Comparison of ENCODE assay signal across 8 cellular contexts in the genomic region with DNA sequence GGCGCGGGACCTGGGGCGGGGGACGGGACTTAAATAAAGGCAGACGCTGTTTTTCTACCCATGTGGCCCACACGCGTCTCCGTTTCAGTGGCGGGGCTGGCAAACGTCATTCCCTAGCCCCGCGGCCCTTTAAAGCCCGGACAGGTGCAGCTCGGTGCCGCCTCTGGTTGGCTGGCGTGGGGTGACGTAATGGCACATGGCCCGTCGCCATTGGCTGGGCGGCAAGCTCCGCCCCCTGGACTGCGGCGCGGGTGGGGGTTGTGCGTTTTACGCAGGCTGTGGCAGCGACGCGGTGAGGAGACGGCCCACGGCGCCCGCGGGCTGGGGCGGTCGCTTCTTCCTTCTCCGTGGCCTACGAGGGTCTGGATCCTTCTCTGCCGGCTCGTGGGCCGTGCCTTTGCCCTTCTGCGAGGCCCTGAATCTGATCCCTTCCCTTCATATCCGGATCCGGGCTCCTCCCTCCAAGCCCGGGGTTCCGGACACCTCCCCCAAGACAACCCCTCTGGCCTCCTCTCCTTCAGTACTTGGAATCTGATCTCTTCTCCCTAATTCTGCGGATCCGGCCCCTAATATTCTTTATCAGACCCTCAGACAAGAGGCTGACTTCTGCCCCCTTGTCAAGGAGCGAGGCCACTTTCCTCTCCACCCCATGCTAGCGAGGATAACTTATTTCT. TPM values are rescaled to one million over a fixed set of nuclear protein-coding genes. Genes with fewer than 3 reads are reported as not detected.
DNase-seq lines count a peak whose midpoint lies in the region; ATAC-seq and TF ChIP-seq lines count a peak whose summit lies in the region.

A gene with protein sequence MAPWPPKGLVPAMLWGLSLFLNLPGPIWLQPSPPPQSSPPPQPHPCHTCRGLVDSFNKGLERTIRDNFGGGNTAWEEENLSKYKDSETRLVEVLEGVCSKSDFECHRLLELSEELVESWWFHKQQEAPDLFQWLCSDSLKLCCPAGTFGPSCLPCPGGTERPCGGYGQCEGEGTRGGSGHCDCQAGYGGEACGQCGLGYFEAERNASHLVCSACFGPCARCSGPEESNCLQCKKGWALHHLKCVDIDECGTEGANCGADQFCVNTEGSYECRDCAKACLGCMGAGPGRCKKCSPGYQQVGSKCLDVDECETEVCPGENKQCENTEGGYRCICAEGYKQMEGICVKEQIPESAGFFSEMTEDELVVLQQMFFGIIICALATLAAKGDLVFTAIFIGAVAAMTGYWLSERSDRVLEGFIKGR (plus strand): TSS at position 274 of the 674 bp plus-strand sequence. CDS start 605 bp downstream, outside the sequence.

- 1% methylated on average over 10 of the region's 50 CpGs for WGBS in right lobe of liver (ENCODE audit: insufficient coverage, low coverage, low lambda C conversion rate, missing lambda C conversion rate)

- ATAC-seq in GM19328 (IDR thresholded peaks at IDR 0.05; ENCODE audit: unreplicated experiment): peak; percentile 85
- peak; percentile 83 for ATAC-seq in HG03469 (IDR thresholded peaks at IDR 0.05; ENCODE audit: unreplicated experiment)
- ATAC-seq in right lobe of liver: peak; percentile 88 to 94 (median 90)

- peaks cover 0 to 30% (median 7%) of the 10 kb centered on the region in 4 donors for H3K4me1 ChIP-seq in right lobe of liver

- peak within 1 kb of the TSS; percentile 55 to 97 (median 87) for H3K4me3 ChIP-seq in dorsolateral prefrontal cortex
- H3K4me3 ChIP-seq in right lobe of liver: peak within 1 kb of the TSS; percentile 71 to 86 (median 80)

- DNase-seq in C1 segment of cervical spinal cord (lab: John Stamatoyannopoulos, UW): peak; percentile 69 to 96 (median 94)
- peak; percentile 80 for DNase-seq in NCI-H82 treated with DMSO at 0.1 percent for 48 hours (lab: John Stamatoyannopoulos, UW; ENCODE audit: unreplicated experiment)
- DNase-seq in activated CD4-positive, alpha-beta T cell treated with anti-CD3 and anti-CD28 coated beads, Interleukin-2, amount 50 U/mL, for 48 hours: peak; percentile 96 to 97
- DNase-seq in dorsolateral prefrontal cortex: peak; percentile 95 to 99 (median 96)
- DNase-seq in right lobe of liver: peak; percentile 97 to 98 (median 98)
- DNase-seq in stimulated activated CD4-positive, alpha-beta T cell treated with anti-CD3 and anti-CD28 coated beads, Interleukin-4, amount 100 ng/mL, for 24 hours: peak; percentile 97

- TF ChIP-seq CTCF in dorsolateral prefrontal cortex (IDR thresholded peaks at IDR 0.05 in 54 of 56, conservative IDR thresholded peaks at IDR 0.05 in 2 of 56; ENCODE audit: low read depth in 1 of 56, partially characterized antibody in 56 of 56): peak in 7 of 56 donors; percentile 5 to 25 (median 23)
- no peak for TF ChIP-seq CTCF in right lobe of liver (IDR thresholded peaks at IDR 0.05)

- H3K9me3 ChIP-seq in right lobe of liver: no peaks in the 10 kb centered on the region

- H3K27me3 ChIP-seq in dorsolateral prefrontal cortex (no peaks in the 10 kb centered on the region), right lobe of liver (no peaks in the 10 kb centered on the region)

- peak; percentile 87 for TF ChIP-seq POLR2A in right lobe of liver (IDR thresholded peaks at IDR 0.05)

- peaks cover 0 to 21% (median 0%) of the 10 kb centered on the region in 4 donors for H3K36me3 ChIP-seq in right lobe of liver

- H3K27ac ChIP-seq in dorsolateral prefrontal cortex: peak within 1 kb of the TSS; percentile 77 to 98 (median 93)
- H3K27ac ChIP-seq in right lobe of liver: peak within 1 kb of the TSS; percentile 80 to 89 (median 88)

- intact Hi-C loops in dorsolateral prefrontal cortex (cut with DNase I): loop anchor here (5.0 to 10.0 kb wide), 4 partner anchors 91 to 181 kb away; partner anchors contain the start of genes ARPC4 (in 1 of the 2), BRK1 (in 1 of the 2), FANCD2 (in 1 of the 2) and RPUSD3 (in 1 of the 2)
- intact Hi-C loops in right lobe of liver (cut with DNase I): loop anchor here in 1 of 2 donors (10.0 kb wide), 1 partner anchor 291 kb away; no protein-coding TSS in a partner anchor

RNA-seq across cellular contexts. Expression of the gene that starts here (rescaled TPM):
- total RNA-seq in dorsolateral prefrontal cortex (100 to 1,000 TPM in 31 of 120 experiments, 10 to 100 TPM in 89; 53.2 to 167 (median 87.2) TPM), right lobe of liver (10 to 100 TPM; 22.4 to 43.5 (median 30.5) TPM)

Comparison
In these comparisons a context has a peak if more than half of its experiments do, and no peak if none do; other contexts are left out.
1. Peak in every context shown above with its lines: DNase-seq, ATAC-seq, H3K4me3 ChIP-seq and H3K27ac ChIP-seq.